ENCODE assay signal across 26 cellular contexts in the genomic region with DNA sequence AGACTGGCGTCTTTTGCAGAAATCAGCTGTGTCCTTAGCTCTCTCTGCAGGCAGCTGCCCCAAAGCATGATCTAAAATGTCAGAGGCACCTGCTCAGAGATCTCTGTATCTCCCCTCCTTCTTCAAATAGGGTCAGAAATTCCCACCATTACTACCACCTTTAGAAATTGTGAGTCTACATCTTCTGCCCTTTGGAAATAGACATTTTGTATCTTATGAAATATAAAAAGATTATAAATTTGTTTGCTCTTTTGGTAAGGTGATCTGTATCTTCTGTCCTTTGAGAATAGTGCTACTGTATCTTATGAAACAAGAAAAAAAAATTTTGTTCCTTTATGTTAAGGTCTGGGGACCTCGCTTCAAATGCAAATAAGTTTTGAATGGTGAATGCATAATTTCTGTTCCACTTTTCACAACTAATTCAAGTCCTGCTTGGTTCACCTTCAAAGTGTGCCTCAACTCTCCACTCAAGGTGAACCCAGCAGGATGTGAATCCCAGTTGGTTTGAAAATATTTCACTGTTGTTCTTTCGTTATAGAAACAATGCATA. TPM values are rescaled to one million over a fixed set of nuclear protein-coding genes. Genes with fewer than 3 reads are reported as not detected.
DNase-seq lines count a peak whose midpoint lies in the region; ATAC-seq, FAIRE-seq and TF ChIP-seq lines count a peak whose summit lies in the region.
"Had no signal": no experiment of that assay in that cellular context is flagged by ENCODE, and none has a peak within 500 bp of the region (broad histone marks: within the 10 kb centered on the region; RNA-seq: fewer than 3 reads in every experiment).

No MANE protein-coding gene starts in this region.

- H3K27ac Mint-ChIP-seq in activated B cell treated with CpG ODN at 0.5 μM for 24 hours (no peak overlapping the region), T-helper 17 cell (no peak overlapping the region)
- H3K27ac Mint-ChIP-seq in stimulated activated memory B cell treated with anti-CD40 and anti-IgM and Interleukin-4, amounts not matched to agents 10 μg/mL and 1 μg/mL and 100 μg/mL, for 72 hours, result no peak overlapping the region
- H3K27ac Mint-ChIP-seq: activated CD4-positive, alpha-beta T cell treated with anti-CD3 and anti-CD28 coated beads, Interleukin-2, amount 10 ng/mL, durations not matched to agents 24 days and 14 days; activated CD8-positive, alpha-beta memory T cell treated with anti-CD3 and anti-CD28 coated beads, Interleukin-2, amount 10 ng/mL, durations not matched to agents 7 days and 5 days; activated naive CD4-positive, alpha-beta T cell treated with anti-CD3 and anti-CD28 coated beads, Interleukin-2, amount 10 ng/mL, durations not matched to agents 7 days and 5 days; activated T-cell treated with anti-CD3 and anti-CD28 coated beads, Interleukin-2, amount 50 U/mL, for 72 hours; CD14-positive monocyte; immature natural killer cell; stimulated activated naive CD8-positive, alpha-beta T cell treated with anti-CD3 and anti-CD28 coated beads, Interleukin-15, Interleukin-2, amounts not matched to agents 100 ng/mL and 50 ng/mL, for 24 hours had no signal

- TF ChIP-seq POLR2A in H54 (IDR thresholded peaks at IDR 0.05; ENCODE audit: low read depth, low read length), result no peak

- ATAC-seq in activated B cell treated with CpG ODN at 0.5 μM for 24 hours (ENCODE audit: low read depth) (peak; percentile 49), T-helper 17 cell (no peak)
- peak; percentile 39 for ATAC-seq in stimulated activated memory B cell treated with anti-CD40 and anti-IgM and Interleukin-4, amounts not matched to agents 10 μg/mL and 1 μg/mL and 100 μg/mL, for 72 hours
- ATAC-seq: activated CD8-positive, alpha-beta memory T cell treated with anti-CD3 and anti-CD28 coated beads, Interleukin-2, amount 10 ng/mL, durations not matched to agents 7 days and 5 days; activated T-cell treated with anti-CD3 and anti-CD28 coated beads, Interleukin-2, amount 50 U/mL, for 72 hours; esophagus mucosa; foreskin keratinocyte; left lung had no signal

- no peaks in the 10 kb centered on the region for H3K27me3 ChIP-seq in mucosa of rectum (ENCODE audit: control insufficient read depth in 2 of 2, insufficient read depth in 2 of 2, low read length in 2 of 2)
- H3K27me3 ChIP-seq: hepatocyte, left lung, tibial artery had no signal

- H3K4me1 ChIP-seq in mucosa of rectum (ENCODE audit: control insufficient read depth in 2 of 2, insufficient read depth in 2 of 2, low read length in 2 of 2), result peaks cover 9 to 16% of the 10 kb centered on the region in 2 donors
- H3K4me1 ChIP-seq: foreskin keratinocyte had no signal

- H3K27me3 Mint-ChIP-seq in activated B cell treated with CpG ODN at 0.5 μM for 24 hours (no peaks in the 10 kb centered on the region), T-helper 17 cell (peaks cover 6% of the 10 kb centered on the region)
- no peaks in the 10 kb centered on the region for H3K27me3 Mint-ChIP-seq in stimulated activated memory B cell treated with anti-CD40 and anti-IgM and Interleukin-4, amounts not matched to agents 10 μg/mL and 1 μg/mL and 100 μg/mL, for 72 hours
- H3K27me3 Mint-ChIP-seq: stimulated activated naive CD8-positive, alpha-beta T cell treated with anti-CD3 and anti-CD28 coated beads, Interleukin-15, Interleukin-2, amounts not matched to agents 100 ng/mL and 50 ng/mL, for 24 hours had no signal

- no peak for TF ChIP-seq CTCF in activated B cell treated with CpG ODN at 0.5 μM for 24 hours (IDR thresholded peaks at IDR 0.05)

- peaks cover 31% of the 10 kb centered on the region for H3K4me1 Mint-ChIP-seq in activated B cell treated with CpG ODN at 0.5 μM for 24 hours
- peaks cover 33% of the 10 kb centered on the region for H3K4me1 Mint-ChIP-seq in stimulated activated memory B cell treated with anti-CD40 and anti-IgM and Interleukin-4, amounts not matched to agents 10 μg/mL and 1 μg/mL and 100 μg/mL, for 72 hours
- H3K4me1 Mint-ChIP-seq in T-helper 17 cell, result no peaks in the 10 kb centered on the region
- H3K4me1 Mint-ChIP-seq: activated CD4-positive, alpha-beta T cell treated with anti-CD3 and anti-CD28 coated beads, Interleukin-2, amount 10 ng/mL, durations not matched to agents 24 days and 14 days; activated CD8-positive, alpha-beta memory T cell treated with anti-CD3 and anti-CD28 coated beads, Interleukin-2, amount 10 ng/mL, durations not matched to agents 7 days and 5 days; activated naive CD4-positive, alpha-beta T cell treated with anti-CD3 and anti-CD28 coated beads, Interleukin-2, amount 10 ng/mL, durations not matched to agents 7 days and 5 days; immature natural killer cell had no signal

- POLR2A ChIA-PET in activated B cell treated with CpG ODN at 0.5 μM for 24 hours (lab: Charles Lee), result no interaction called here

- H3K9me3 ChIP-seq in mucosa of rectum (ENCODE audit: control insufficient read depth in 2 of 2, low read length in 2 of 2), result no peaks in the 10 kb centered on the region
- H3K9me3 ChIP-seq in T-helper 17 cell (ENCODE audit: control insufficient read depth, low read length, poor library complexity, severe bottlenecking), result no peaks in the 10 kb centered on the region
- H3K9me3 ChIP-seq: left lung, tibial artery had no signal

- FAIRE-seq in H54 (lab: Jason Lieb, UNC), result peak; percentile 23

- H3K4me3 Mint-ChIP-seq in activated B cell treated with CpG ODN at 0.5 μM for 24 hours (no peak overlapping the region), T-helper 17 cell (no peak overlapping the region)
- no peak overlapping the region for H3K4me3 Mint-ChIP-seq in stimulated activated memory B cell treated with anti-CD40 and anti-IgM and Interleukin-4, amounts not matched to agents 10 μg/mL and 1 μg/mL and 100 μg/mL, for 72 hours
- H3K4me3 Mint-ChIP-seq: activated CD4-positive, alpha-beta T cell treated with anti-CD3 and anti-CD28 coated beads, Interleukin-2, amount 10 ng/mL, durations not matched to agents 24 days and 14 days; activated CD8-positive, alpha-beta memory T cell treated with anti-CD3 and anti-CD28 coated beads, Interleukin-2, amount 10 ng/mL, durations not matched to agents 7 days and 5 days; activated naive CD4-positive, alpha-beta T cell treated with anti-CD3 and anti-CD28 coated beads, Interleukin-2, amount 10 ng/mL, durations not matched to agents 7 days and 5 days; activated T-cell treated with anti-CD3 and anti-CD28 coated beads, Interleukin-2, amount 50 U/mL, for 72 hours; CD14-positive monocyte; immature natural killer cell; stimulated activated naive CD8-positive, alpha-beta T cell treated with anti-CD3 and anti-CD28 coated beads, Interleukin-15, Interleukin-2, amounts not matched to agents 100 ng/mL and 50 ng/mL, for 24 hours had no signal

- H3K4me3 ChIP-seq in mucosa of rectum (ENCODE audit: low read length in 2 of 2), result peak overlapping the region; percentile 57 to 67
- H3K4me3 ChIP-seq: hepatocyte, left lung, tibial artery had no signal

- intact Hi-C loops in activated B cell treated with CpG ODN at 0.5 μM for 24 hours (cut with micrococcal nuclease), result no loop called here

- H3K36me3 Mint-ChIP-seq in activated B cell treated with CpG ODN at 0.5 μM for 24 hours (ENCODE audit: low read depth) (no peaks in the 10 kb centered on the region), T-helper 17 cell (ENCODE audit: low read depth) (peaks cover 4% of the 10 kb centered on the region)
- H3K36me3 Mint-ChIP-seq in stimulated activated memory B cell treated with anti-CD40 and anti-IgM and Interleukin-4, amounts not matched to agents 10 μg/mL and 1 μg/mL and 100 μg/mL, for 72 hours, result no peaks in the 10 kb centered on the region
- H3K36me3 Mint-ChIP-seq: activated CD8-positive, alpha-beta memory T cell treated with anti-CD3 and anti-CD28 coated beads, Interleukin-2, amount 10 ng/mL, durations not matched to agents 7 days and 5 days; activated naive CD4-positive, alpha-beta T cell treated with anti-CD3 and anti-CD28 coated beads, Interleukin-2, amount 10 ng/mL, durations not matched to agents 7 days and 5 days; CD14-positive monocyte; immature natural killer cell had no signal

- peak overlapping the region in 1 of 2 donors; percentile 52 for H3K9ac ChIP-seq in mucosa of rectum (ENCODE audit: low read depth in 1 of 2, low read length in 2 of 2)

- DNase-seq in H54 (ENCODE audit: insufficient read length, low spot score) (no peak), activated B cell treated with CpG ODN at 0.5 μM for 24 hours (no peak), T-helper 17 cell (no peak), substantia nigra (lab: John Stamatoyannopoulos, UW) (no peak), NCI-H526 treated with DMSO at 0.1 percent for 48 hours (lab: John Stamatoyannopoulos, UW) (no peak)
- DNase-seq: activated CD4-positive, alpha-beta T cell treated with anti-CD3 and anti-CD28 coated beads, Interleukin-2, amount 10 ng/mL, durations not matched to agents 24 days and 14 days; activated CD8-positive, alpha-beta memory T cell treated with anti-CD3 and anti-CD28 coated beads, Interleukin-2, amount 10 ng/mL, durations not matched to agents 7 days and 5 days; activated naive CD4-positive, alpha-beta T cell treated with anti-CD3 and anti-CD28 coated beads, Interleukin-2, amount 10 ng/mL, durations not matched to agents 7 days and 5 days; activated T-cell treated with anti-CD3 and anti-CD28 coated beads, Interleukin-2, amount 50 U/mL, for 72 hours; amniotic stem cell; effector CD8-positive, alpha-beta T cell; foreskin keratinocyte; immature natural killer cell; Kasumi-1; left lung; NCI-H187 treated with DMSO at 0.1 percent for 48 hours; NCI-H748 treated with DMSO at 0.1 percent for 48 hours; nucleus accumbens; tibial artery had no signal

- peaks cover 4% of the 10 kb centered on the region for H3K9me3 Mint-ChIP-seq in activated B cell treated with CpG ODN at 0.5 μM for 24 hours
- H3K9me3 Mint-ChIP-seq in stimulated activated memory B cell treated with anti-CD40 and anti-IgM and Interleukin-4, amounts not matched to agents 10 μg/mL and 1 μg/mL and 100 μg/mL, for 72 hours, result no peaks in the 10 kb centered on the region
- H3K9me3 Mint-ChIP-seq: activated naive CD4-positive, alpha-beta T cell treated with anti-CD3 and anti-CD28 coated beads, Interleukin-2, amount 10 ng/mL, durations not matched to agents 7 days and 5 days; activated T-cell treated with anti-CD3 and anti-CD28 coated beads, Interleukin-2, amount 50 U/mL, for 72 hours; immature natural killer cell; stimulated activated naive CD8-positive, alpha-beta T cell treated with anti-CD3 and anti-CD28 coated beads, Interleukin-15, Interleukin-2, amounts not matched to agents 100 ng/mL and 50 ng/mL, for 24 hours had no signal

- H3K36me3 ChIP-seq in mucosa of rectum (ENCODE audit: control insufficient read depth in 2 of 2, insufficient read depth in 2 of 2, low read length in 2 of 2), result no peaks in the 10 kb centered on the region
- H3K36me3 ChIP-seq: left lung, tibial artery had no signal

- CTCF ChIA-PET in activated B cell treated with CpG ODN at 0.5 μM for 24 hours (lab: Charles Lee), result no interaction called here

- H3K27ac ChIP-seq in mucosa of rectum (ENCODE audit: low read depth in 2 of 2, low read length in 2 of 2), result peak overlapping the region; percentile 91 to 92
- no peak overlapping the region for H3K27ac ChIP-seq in substantia nigra (ENCODE audit: low read depth, low read length, poor library complexity, severe bottlenecking)
- H3K27ac ChIP-seq: foreskin keratinocyte, hepatocyte, tibial artery, VCaP had no signal

RNA-seq across cellular contexts. Expression of gene GPD1L, which starts 28.3 kb away (rescaled TPM):
- total RNA-seq in activated B cell treated with CpG ODN at 0.5 μM for 24 hours, result 8.2 and 9.6 TPM in 2 replicates
- 10 to 100 TPM; 24.1 to 32.6 TPM for total RNA-seq in T-helper 17 cell
